In the genomic region with DNA sequence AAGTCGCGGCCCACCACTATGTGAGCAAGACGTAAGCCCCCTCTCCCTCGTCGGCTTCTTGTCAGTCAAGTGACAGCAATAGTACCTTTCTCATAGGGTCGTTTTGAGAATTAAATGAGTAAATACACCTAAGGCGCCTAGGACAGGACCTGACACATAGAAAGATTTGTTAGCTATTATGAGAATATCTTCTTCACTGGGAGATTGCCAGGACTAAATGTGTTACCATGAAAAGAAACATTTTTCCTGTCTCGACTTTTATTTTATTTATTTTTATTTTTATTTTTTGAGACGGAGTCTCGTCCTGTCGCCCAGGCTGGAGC, we compare ENCODE assay signal across 7 cellular contexts.
DNase-seq lines count a peak whose midpoint lies in the region; ATAC-seq and TF ChIP-seq lines count a peak whose summit lies in the region.

No MANE protein-coding gene starts in this region.

- H3K9me3 ChIP-seq in stomach smooth muscle (ENCODE audit: control insufficient read depth in 2 of 2, low read length in 2 of 2) = no peaks in the 10 kb centered on the region

- TF ChIP-seq CTCF in GM20000 (IDR thresholded peaks at IDR 0.05; ENCODE audit: extremely low read depth, missing control alignments) = no peak

- H3K27ac ChIP-seq in stomach smooth muscle (ENCODE audit: low read length) = peak overlapping the region; percentile 90

- H3K9ac ChIP-seq in stomach smooth muscle (ENCODE audit: low read length in 2 of 2) = peak overlapping the region; percentile 82 to 98

- H3K4me1 Mint-ChIP-seq in activated naive CD8-positive, alpha-beta T cell (ENCODE audit: low read depth) = peaks cover 53% of the 10 kb centered on the region

- peaks cover 11 to 25% of the 10 kb centered on the region in 2 donors for H3K36me3 ChIP-seq in stomach smooth muscle (ENCODE audit: control insufficient read depth in 2 of 2, insufficient read depth in 2 of 2, low read length in 2 of 2)

- H3K4me3 Mint-ChIP-seq in activated naive CD8-positive, alpha-beta T cell = peak overlapping the region; percentile 96

- intact Hi-C loops in head of caudate nucleus (cut with DNase I) = no loop called here

- peaks cover 16% of the 10 kb centered on the region for H3K4me1 ChIP-seq in stomach smooth muscle (ENCODE audit: control insufficient read depth, insufficient read depth, low read length)

- no peaks in the 10 kb centered on the region for H3K9me3 Mint-ChIP-seq in activated naive CD8-positive, alpha-beta T cell (ENCODE audit: low read depth)

- peaks cover 16% of the 10 kb centered on the region for H3K36me3 Mint-ChIP-seq in activated naive CD8-positive, alpha-beta T cell

- no peaks in the 10 kb centered on the region for H3K27me3 Mint-ChIP-seq in activated naive CD8-positive, alpha-beta T cell

- peak overlapping the region; percentile 100 for H3K27ac Mint-ChIP-seq in activated naive CD8-positive, alpha-beta T cell

- DNase-seq in iPS-NIHi11 (ENCODE audit: low spot score) (peak; percentile 41), head of caudate nucleus (no peak), GM20000 (ENCODE audit: low spot score) (no peak)

- ATAC-seq in HG02678 (IDR thresholded peaks at IDR 0.05; ENCODE audit: unreplicated experiment) (peak; percentile 1), HG02973 (IDR thresholded peaks at IDR 0.05; ENCODE audit: unreplicated experiment) (no peak)

- no peaks in the 10 kb centered on the region for H3K27me3 ChIP-seq in stomach smooth muscle (ENCODE audit: control insufficient read depth in 1 of 2, insufficient read depth in 2 of 2, low read length in 2 of 2)

- peak overlapping the region; percentile 94 to 97 for H3K4me3 ChIP-seq in stomach smooth muscle (ENCODE audit: low read length in 2 of 2)
